ENCODE assay signal across 1 cellular context in genomic region chr17:50667259-50668024, GRCh38.
TF ChIP-seq lines count a peak whose summit lies in the region.

No MANE protein-coding gene starts in this region.

TF ChIP-seq in HepG2, 621 proteins besides CTCF, POLR2A, EP300 and RAD21 (continues in another document):
- TF ChIP-seq TCF12 (IDR thresholded peaks at IDR 0.05) = no peak
- TF ChIP-seq TCF12 (CRISPR knock-in tag; IDR thresholded peaks at IDR 0.05) = 0 out of 2 replicates have a peak, but pooled peaks have one; percentile 51
- TF ChIP-seq NFIC (IDR thresholded peaks at IDR 0.05; ENCODE audit: low read length) = no peak
- TF ChIP-seq HNRNPL (IDR thresholded peaks at IDR 0.05; ENCODE audit: low read depth, low read length) = 0 out of 2 replicates have a peak, but pooled peaks have one; percentile 29
- TF ChIP-seq BATF2 (CRISPR knock-in tag; IDR thresholded peaks at IDR 0.05) = no peak
- 0 out of 2 replicates have a peak, but pooled peaks have one; percentile 20 for TF ChIP-seq ZNF143 (CRISPR knock-in tag; IDR thresholded peaks at IDR 0.05)
- TF ChIP-seq ONECUT2 (CRISPR knock-in tag; IDR thresholded peaks at IDR 0.05) = no peak
- peak; percentile 35; the same call in 1 of the 2 replicates for TF ChIP-seq SALL1 (CRISPR knock-in tag; IDR thresholded peaks at IDR 0.05)
- TF ChIP-seq PHF8 (CRISPR knock-in tag; IDR thresholded peaks at IDR 0.05) = 0 out of 2 replicates have a peak, but pooled peaks have one; percentile 23
- 0 out of 2 replicates have a peak, but pooled peaks have one; percentile 60 for TF ChIP-seq RXRA (CRISPR knock-in tag; IDR thresholded peaks at IDR 0.05)
- 0 out of 2 replicates have a peak, but pooled peaks have one; percentile 16 for TF ChIP-seq MYC (CRISPR knock-in tag; IDR thresholded peaks at IDR 0.05; ENCODE audit: borderline replicate concordance)
- TF ChIP-seq KDM2A (CRISPR knock-in tag; IDR thresholded peaks at IDR 0.05; ENCODE audit: borderline replicate concordance, low read depth) = peak; percentile 7; the same call in 1 of the 2 replicates
- TF ChIP-seq ZMYM3 (CRISPR knock-in tag; IDR thresholded peaks at IDR 0.05) = peak; percentile 8; the same call in 1 of the 2 replicates
- TF ChIP-seq MTA1 (CRISPR knock-in tag; IDR thresholded peaks at IDR 0.05; ENCODE audit: borderline replicate concordance) = 0 out of 2 replicates have a peak, but pooled peaks have one; percentile 9
- TF ChIP-seq PTBP1 (IDR thresholded peaks at IDR 0.05; ENCODE audit: low read depth, low read length, poor library complexity, severe bottlenecking) = peak; percentile 14
- TF ChIP-seq SOX6 (IDR thresholded peaks at IDR 0.05) = no peak
- TF ChIP-seq SOX6 (CRISPR knock-in tag; IDR thresholded peaks at IDR 0.05) = peak; percentile 59
- TF ChIP-seq SOX13 (IDR thresholded peaks at IDR 0.05) = no peak
- 0 out of 4 replicates have a peak, but pooled peaks of 1 of the 2 experiments have one; percentile 14 for TF ChIP-seq SOX13 (CRISPR knock-in tag; conservative IDR thresholded peaks at IDR 0.05 in 1 of 2, IDR thresholded peaks at IDR 0.05 in 1 of 2)
- peak; percentile 57 for TF ChIP-seq ZNF687 (CRISPR knock-in tag; IDR thresholded peaks at IDR 0.05)
- TF ChIP-seq STAG1 (CRISPR knock-in tag; IDR thresholded peaks at IDR 0.05) = no peak
- TF ChIP-seq TEAD3 (CRISPR knock-in tag; optimal IDR thresholded peaks at IDR 0.05; ENCODE audit: borderline replicate concordance) = peak; percentile 19
- no peak for TF ChIP-seq PRDM15 (CRISPR knock-in tag; IDR thresholded peaks at IDR 0.05)
- peak; percentile 82; the same call in 1 of the 2 replicates for TF ChIP-seq ZBTB38 (CRISPR knock-in tag; IDR thresholded peaks at IDR 0.05)
- 0 out of 2 replicates have a peak, but pooled peaks have one; percentile 50 for TF ChIP-seq FOXC1 (CRISPR knock-in tag; IDR thresholded peaks at IDR 0.05; ENCODE audit: borderline replicate concordance)
- no peak for TF ChIP-seq AHDC1 (CRISPR knock-in tag; IDR thresholded peaks at IDR 0.05; ENCODE audit: borderline replicate concordance)
- TF ChIP-seq NFKB2 (CRISPR knock-in tag; IDR thresholded peaks at IDR 0.05; ENCODE audit: borderline replicate concordance) = no peak; the same call in 1 of the 2 replicates
- no peak for TF ChIP-seq BRF2 (CRISPR knock-in tag; IDR thresholded peaks at IDR 0.05)
- TF ChIP-seq ZNF329 (CRISPR knock-in tag; IDR thresholded peaks at IDR 0.05; ENCODE audit: low read depth) = peak; percentile 98
- TF ChIP-seq ZNF770 (CRISPR knock-in tag; IDR thresholded peaks at IDR 0.05) = 0 out of 2 replicates have a peak, but pooled peaks have one; percentile 7
- TF ChIP-seq ZNF572 (CRISPR knock-in tag; IDR thresholded peaks at IDR 0.05) = 0 out of 2 replicates have a peak, but pooled peaks have one; percentile 51
- TF ChIP-seq ZNF710 (CRISPR knock-in tag; IDR thresholded peaks at IDR 0.05; ENCODE audit: borderline replicate concordance) = no peak
- TF ChIP-seq ZNF776 (CRISPR knock-in tag; IDR thresholded peaks at IDR 0.05) = 0 out of 2 replicates have a peak, but pooled peaks have one; percentile 43
- TF ChIP-seq ZNF207 (IDR thresholded peaks at IDR 0.05; ENCODE audit: borderline replicate concordance) = no peak
- TF ChIP-seq MED8 (CRISPR knock-in tag; IDR thresholded peaks at IDR 0.05; ENCODE audit: insufficient replicate concordance) = peak; percentile 30
- TF ChIP-seq ZGPAT (CRISPR knock-in tag; IDR thresholded peaks at IDR 0.05) = no peak
